ENCODE assay signal across 8 cellular contexts in genomic region chr12:52032431-52032796, GRCh38. TPM values are rescaled to one million over a fixed set of nuclear protein-coding genes. Genes with fewer than 3 reads are reported as not detected.
A peak's percentile ranks its signal among the peaks of the same experiment; 100 is the strongest.
DNase-seq lines count a peak whose midpoint lies in the region; ATAC-seq and TF ChIP-seq lines count a peak whose summit lies in the region.

No MANE protein-coding gene starts in this region.

- H3K27me3 ChIP-seq in OCI-LY1 (ENCODE audit: insufficient read depth, low read length), result peaks cover 11% of the 10 kb centered on the region; the same call in 1 of the 2 replicates
- no peaks in the 10 kb centered on the region for H3K27me3 ChIP-seq in duodenal mucosa (ENCODE audit: control insufficient read depth in 1 of 2, insufficient read depth in 2 of 2, low read length in 2 of 2)
- no peaks in the 10 kb centered on the region for H3K27me3 ChIP-seq in upper lobe of left lung

- no peak overlapping the region for H3K27ac ChIP-seq in OCI-LY1 (ENCODE audit: low read depth, low read length, poor library complexity, severe bottlenecking)
- H3K27ac ChIP-seq in duodenal mucosa (ENCODE audit: low read depth, low read length), result peak overlapping the region; percentile 70
- H3K27ac ChIP-seq in upper lobe of left lung, result peak overlapping the region; percentile 85 to 92 (median 89)

- H3F3A ChIP-seq in OCI-LY1 (ENCODE audit: insufficient read depth, low read length), result peaks cover 4% of the 10 kb centered on the region; the same call in 1 of the 2 replicates

- H3K4me2 ChIP-seq in OCI-LY1 (ENCODE audit: low read length), result peak overlapping the region; percentile 86

- no peaks in the 10 kb centered on the region for H3K9me3 Mint-ChIP-seq in mesothelial cell of epicardium

- peak overlapping the region; percentile 66 for H3K4me3 Mint-ChIP-seq in mesothelial cell of epicardium

- H3K36me3 ChIP-seq in OCI-LY1 (ENCODE audit: insufficient read depth, low read length) (no peaks in the 10 kb centered on the region), duodenal mucosa (ENCODE audit: control insufficient read depth in 1 of 2, insufficient read depth in 2 of 2, low read length in 2 of 2) (no peaks in the 10 kb centered on the region), upper lobe of left lung (no peaks in the 10 kb centered on the region)

- H3K9ac ChIP-seq in OCI-LY1 (ENCODE audit: low read length) (no peak overlapping the region; the same call in 1 of the 2 replicates), duodenal mucosa (ENCODE audit: low read depth in 1 of 2, low read length in 2 of 2) (peak overlapping the region; percentile 51 to 79)

- 9% methylated on average over 5 of the region's 5 CpGs for WGBS in upper lobe of left lung, 2 donors

- TF ChIP-seq CTCF in GM12864 (IDR thresholded peaks at IDR 0.05; ENCODE audit: low read depth, low read length, missing control alignments) (no peak), OCI-LY1 (IDR thresholded peaks at IDR 0.05; ENCODE audit: low read length) (no peak), mesothelial cell of epicardium (IDR thresholded peaks at IDR 0.05; ENCODE audit: unreplicated experiment) (no peak), upper lobe of left lung (IDR thresholded peaks at IDR 0.05) (no peak)

- ATAC-seq in upper lobe of left lung (ENCODE audit: low FRiP score in 2 of 2) (peak; percentile 43 to 46), HG02571 (IDR thresholded peaks at IDR 0.05; ENCODE audit: unreplicated experiment) (no peak), GM21576 (IDR thresholded peaks at IDR 0.05; ENCODE audit: unreplicated experiment) (no peak)

- TF ChIP-seq EP300 in upper lobe of left lung (IDR thresholded peaks at IDR 0.05), result no peak

- H4K20me1 ChIP-seq in OCI-LY1 (ENCODE audit: insufficient read depth, low read length), result no peaks in the 10 kb centered on the region

- H3K4me3 ChIP-seq in GM12864 (ENCODE audit: low read depth, low read length) (peak overlapping the region; percentile 13), OCI-LY1 (ENCODE audit: low read depth, low read length, poor library complexity, severe bottlenecking) (peak overlapping the region; percentile 62), duodenal mucosa (ENCODE audit: low read depth in 1 of 2, low read length in 2 of 2) (peak overlapping the region; percentile 52 to 54), upper lobe of left lung (peak overlapping the region in 3 of 4 donors; percentile 29 to 37 (median 36))

- DNase-seq in GM12864 (ENCODE audit: low read depth) (no peak), mesothelial cell of epicardium (ENCODE audit: low spot score in 2 of 2, unreplicated experiment in 2 of 2) (no peak), upper lobe of left lung (peak in 1 of 2 donors; percentile 76)
- no peak for DNase-seq in central memory CD4-positive, alpha-beta T cell

- no peak overlapping the region for H2AFZ ChIP-seq in OCI-LY1 (ENCODE audit: low read length)

- peaks cover 26% of the 10 kb centered on the region for H3K4me1 Mint-ChIP-seq in mesothelial cell of epicardium

- H3K4me1 ChIP-seq in OCI-LY1 (ENCODE audit: insufficient read depth, low read length, severe bottlenecking) (peaks cover 18% of the 10 kb centered on the region), duodenal mucosa (ENCODE audit: control insufficient read depth in 1 of 2, insufficient read depth in 2 of 2, low read length in 2 of 2) (peaks cover 23 to 27% of the 10 kb centered on the region in 2 donors), upper lobe of left lung (peaks cover 22 to 32% (median 31%) of the 10 kb centered on the region in 4 donors)

- H3K36me3 Mint-ChIP-seq in mesothelial cell of epicardium, result no peaks in the 10 kb centered on the region

- H3K27ac Mint-ChIP-seq in mesothelial cell of epicardium, result peak overlapping the region; percentile 97

- H3K27me3 Mint-ChIP-seq in mesothelial cell of epicardium (ENCODE audit: low read depth), result peaks cover 25% of the 10 kb centered on the region

- no peaks in the 10 kb centered on the region for H3K9me2 ChIP-seq in OCI-LY1 (ENCODE audit: low read depth, low read length)

- TF ChIP-seq POLR2A in upper lobe of left lung (IDR thresholded peaks at IDR 0.05), result no peak

- H3K9me3 ChIP-seq in OCI-LY1 (ENCODE audit: low read length) (no peaks in the 10 kb centered on the region), duodenal mucosa (ENCODE audit: control insufficient read depth in 1 of 2, low read length in 2 of 2) (no peaks in the 10 kb centered on the region), upper lobe of left lung (no peaks in the 10 kb centered on the region)

- H3K79me2 ChIP-seq in OCI-LY1 (ENCODE audit: insufficient read depth, low read length), result no peaks in the 10 kb centered on the region

RNA-seq across cellular contexts. Expression of gene NR4A1, which starts 18.8 kb away (rescaled TPM):
- total RNA-seq in mesothelial cell of epicardium, result 138 to 141 TPM (median 141 TPM) in 3 replicates
- total RNA-seq in upper lobe of left lung, result 100 to 1,000 TPM in 5 of 6 donors, 10 to 100 TPM in 1; 88.3 to 202 (median 156) TPM

RNA-seq across cellular contexts. Expression of gene TAMALIN, which starts 25.7 kb away (rescaled TPM):
- 20.3 to 24.3 TPM (median 22.0 TPM) in 3 replicates for total RNA-seq in mesothelial cell of epicardium
- total RNA-seq in upper lobe of left lung, result 100 to 1,000 TPM in 2 of 6 donors, 10 to 100 TPM in 4; 52.3 to 170 (median 73.7) TPM

RNA-seq across cellular contexts. Expression of gene ATG101, which starts 37.4 kb away (rescaled TPM):
- total RNA-seq in mesothelial cell of epicardium, result 29.4 to 32.8 TPM (median 32.6 TPM) in 3 replicates
- total RNA-seq in upper lobe of left lung, result 10 to 100 TPM; 17.8 to 74.8 (median 35.9) TPM

RNA-seq across cellular contexts. Expression of gene SMIM41, which starts 47.1 kb away (rescaled TPM):
- total RNA-seq in mesothelial cell of epicardium (0.16 TPM in 1 of 3 replicates, not detected in the others), upper lobe of left lung (10 to 100 TPM in 4 of 6 donors, 1 to 10 TPM in 2; 4.7 to 25.1 (median 15.4) TPM)

Comparison
In these comparisons a context has a peak if more than half of its experiments do, and no peak if none do; other contexts are left out.
1. ATAC-seq: peak in upper lobe of left lung (2 of 2); none in HG02571 (single experiment) and GM21576 (single experiment).
2. Peak in every context shown above with its lines, with median percentiles within 50 percentile points of each other: H3K4me3 ChIP-seq.